In the genomic region with DNA sequence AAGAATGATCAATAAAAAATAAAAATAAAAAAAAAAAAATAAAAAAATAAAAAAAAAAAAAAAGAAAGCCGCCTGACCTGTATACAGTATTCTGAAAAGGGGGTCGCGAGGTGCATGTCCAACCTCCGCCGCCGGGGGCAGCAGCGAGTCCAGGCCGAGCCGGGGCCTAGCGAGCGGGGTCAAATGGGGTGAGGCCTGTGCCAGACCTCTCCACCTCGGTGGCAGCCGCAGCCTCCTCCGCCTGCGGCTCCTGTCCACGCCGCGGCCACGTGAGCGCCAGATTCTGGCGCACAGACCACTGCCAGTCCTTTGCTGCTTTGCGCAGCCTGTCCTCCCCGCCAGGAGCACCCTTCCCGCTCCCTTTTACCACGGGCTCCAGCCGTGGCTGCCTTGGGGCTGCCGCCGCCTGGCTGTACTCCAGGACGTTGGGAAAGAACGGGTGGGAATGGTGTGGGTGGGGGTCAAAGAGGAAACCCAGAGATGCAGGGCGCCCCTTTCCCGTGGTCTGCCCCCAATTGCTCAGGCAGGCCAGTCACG, we compare ENCODE assay signal across 1 cellular context.
TF ChIP-seq lines count a peak whose summit lies in the region.

No MANE protein-coding gene starts in this region.

TF ChIP-seq in K562, 482 proteins besides CTCF, POLR2A, EP300 and RAD21 (continued from another document and continues in another):
- TF ChIP-seq, protein P1, sequence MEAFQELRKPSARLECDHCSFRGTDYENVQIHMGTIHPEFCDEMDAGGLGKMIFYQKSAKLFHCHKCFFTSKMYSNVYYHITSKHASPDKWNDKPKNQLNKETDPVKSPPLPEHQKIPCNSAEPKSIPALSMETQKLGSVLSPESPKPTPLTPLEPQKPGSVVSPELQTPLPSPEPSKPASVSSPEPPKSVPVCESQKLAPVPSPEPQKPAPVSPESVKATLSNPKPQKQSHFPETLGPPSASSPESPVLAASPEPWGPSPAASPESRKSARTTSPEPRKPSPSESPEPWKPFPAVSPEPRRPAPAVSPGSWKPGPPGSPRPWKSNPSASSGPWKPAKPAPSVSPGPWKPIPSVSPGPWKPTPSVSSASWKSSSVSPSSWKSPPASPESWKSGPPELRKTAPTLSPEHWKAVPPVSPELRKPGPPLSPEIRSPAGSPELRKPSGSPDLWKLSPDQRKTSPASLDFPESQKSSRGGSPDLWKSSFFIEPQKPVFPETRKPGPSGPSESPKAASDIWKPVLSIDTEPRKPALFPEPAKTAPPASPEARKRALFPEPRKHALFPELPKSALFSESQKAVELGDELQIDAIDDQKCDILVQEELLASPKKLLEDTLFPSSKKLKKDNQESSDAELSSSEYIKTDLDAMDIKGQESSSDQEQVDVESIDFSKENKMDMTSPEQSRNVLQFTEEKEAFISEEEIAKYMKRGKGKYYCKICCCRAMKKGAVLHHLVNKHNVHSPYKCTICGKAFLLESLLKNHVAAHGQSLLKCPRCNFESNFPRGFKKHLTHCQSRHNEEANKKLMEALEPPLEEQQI (IDR thresholded peaks at IDR 0.05): no peak
- TF ChIP-seq DACH1 (IDR thresholded peaks at IDR 0.05; ENCODE audit: partially characterized antibody): no peak
- no peak for TF ChIP-seq MCM7 (IDR thresholded peaks at IDR 0.05)
- peak; percentile 91 to 94 for TF ChIP-seq E2F6 (IDR thresholded peaks at IDR 0.05; ENCODE audit: borderline replicate concordance in 1 of 2, extremely low read depth in 1 of 2, insufficient read depth in 1 of 2, insufficient read length in 1 of 2, low read depth in 1 of 2, low read length in 1 of 2, poor library complexity in 1 of 2, severe bottlenecking in 1 of 2)
- peak; percentile 99 for TF ChIP-seq CCNT2 (IDR thresholded peaks at IDR 0.05; ENCODE audit: borderline replicate concordance, extremely low read depth, insufficient read length, low read depth, low read length)
- no peak for TF ChIP-seq DDX20 (tag; IDR thresholded peaks at IDR 0.05; ENCODE audit: low read depth)
- TF ChIP-seq SMAD3 (CRISPR knock-in tag; conservative IDR thresholded peaks at IDR 0.05): no peak
- no peak for TF ChIP-seq RBM25 (IDR thresholded peaks at IDR 0.05; ENCODE audit: low read depth, low read length, severe bottlenecking)
- TF ChIP-seq CBX8 (IDR thresholded peaks at IDR 0.05; ENCODE audit: borderline replicate concordance, extremely low read depth, low read depth, low read length, poor library complexity, severe bottlenecking): no peak
- TF ChIP-seq ZBTB11 (CRISPR knock-in tag; IDR thresholded peaks at IDR 0.05): peak in 1 of 3 experiments; percentile 57; a peak in 2 of 6 replicates
- no peak for TF ChIP-seq PATZ1 (CRISPR knock-in tag; IDR thresholded peaks at IDR 0.05; ENCODE audit: borderline replicate concordance)
- TF ChIP-seq ZBTB49 (CRISPR knock-in tag; IDR thresholded peaks at IDR 0.05; ENCODE audit: borderline replicate concordance): no peak
- TF ChIP-seq, protein P2, sequence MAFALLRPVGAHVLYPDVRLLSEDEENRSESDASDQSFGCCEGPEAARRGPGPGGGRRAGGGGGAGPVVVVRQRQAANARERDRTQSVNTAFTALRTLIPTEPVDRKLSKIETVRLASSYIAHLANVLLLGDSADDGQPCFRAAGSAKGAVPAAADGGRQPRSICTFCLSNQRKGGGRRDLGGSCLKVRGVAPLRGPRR (CRISPR knock-in tag; IDR thresholded peaks at IDR 0.05): no peak
- no peak for TF ChIP-seq THRAP3 (IDR thresholded peaks at IDR 0.05; ENCODE audit: borderline replicate concordance)
- TF ChIP-seq TCF7 (IDR thresholded peaks at IDR 0.05; ENCODE audit: borderline replicate concordance): no peak
- TF ChIP-seq RBM34 (IDR thresholded peaks at IDR 0.05; ENCODE audit: borderline replicate concordance, insufficient read depth, low read length): no peak
- TF ChIP-seq CAMTA2 (CRISPR knock-in tag; conservative IDR thresholded peaks at IDR 0.05): no peak
- TF ChIP-seq ZNF354B (CRISPR knock-in tag; IDR thresholded peaks at IDR 0.05): no peak
- no peak for TF ChIP-seq ZNF699 (CRISPR knock-in tag; IDR thresholded peaks at IDR 0.05; ENCODE audit: insufficient replicate concordance)
- no peak for TF ChIP-seq TARDBP (IDR thresholded peaks at IDR 0.05)
- no peak for TF ChIP-seq SMARCA5 (IDR thresholded peaks at IDR 0.05)
- TF ChIP-seq ZNF347 (CRISPR knock-in tag; IDR thresholded peaks at IDR 0.05; ENCODE audit: low read depth): no peak
- TF ChIP-seq, protein P3, sequence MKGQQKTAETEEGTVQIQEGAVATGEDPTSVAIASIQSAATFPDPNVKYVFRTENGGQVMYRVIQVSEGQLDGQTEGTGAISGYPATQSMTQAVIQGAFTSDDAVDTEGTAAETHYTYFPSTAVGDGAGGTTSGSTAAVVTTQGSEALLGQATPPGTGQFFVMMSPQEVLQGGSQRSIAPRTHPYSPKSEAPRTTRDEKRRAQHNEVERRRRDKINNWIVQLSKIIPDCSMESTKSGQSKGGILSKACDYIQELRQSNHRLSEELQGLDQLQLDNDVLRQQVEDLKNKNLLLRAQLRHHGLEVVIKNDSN (CRISPR knock-in tag; IDR thresholded peaks at IDR 0.05): peak; percentile 82
- TF ChIP-seq NCOA1 (IDR thresholded peaks at IDR 0.05; ENCODE audit: low read depth): peak; percentile 83
- TF ChIP-seq ZBTB33 (CRISPR knock-in tag; IDR thresholded peaks at IDR 0.05): peak; percentile 93
- TF ChIP-seq ELF2 (CRISPR knock-in tag; IDR thresholded peaks at IDR 0.05): no peak
- TF ChIP-seq ZNF717 (CRISPR knock-in tag; IDR thresholded peaks at IDR 0.05): no peak
- TF ChIP-seq SMARCA4 (IDR thresholded peaks at IDR 0.05): no peak
- no peak for TF ChIP-seq KHSRP (IDR thresholded peaks at IDR 0.05)
- TF ChIP-seq ELK3 (CRISPR knock-in tag; IDR thresholded peaks at IDR 0.05): no peak
- peak; percentile 8 for TF ChIP-seq MEIS2 (IDR thresholded peaks at IDR 0.05; ENCODE audit: partially characterized antibody)
- TF ChIP-seq L3MBTL2 (IDR thresholded peaks at IDR 0.05): peak; percentile 95
- TF ChIP-seq CHD1 (IDR thresholded peaks at IDR 0.05; ENCODE audit: low read length): no peak
- no peak for TF ChIP-seq KLF6 (CRISPR knock-in tag; IDR thresholded peaks at IDR 0.05; ENCODE audit: borderline replicate concordance)
- no peak for TF ChIP-seq E4F1 (CRISPR knock-in tag; IDR thresholded peaks at IDR 0.05; ENCODE audit: borderline replicate concordance)
- TF ChIP-seq NR4A1 (CRISPR knock-in tag; IDR thresholded peaks at IDR 0.05): no peak
- peak; percentile 67; the same call in 1 of the 2 replicates for TF ChIP-seq NR4A1 (tag; IDR thresholded peaks at IDR 0.05)
- TF ChIP-seq ERF (CRISPR knock-in tag; IDR thresholded peaks at IDR 0.05): peak; percentile 79; the same call in 1 of the 2 replicates
- no peak; the same call in 1 of the 2 replicates for TF ChIP-seq PRMT5 (CRISPR knock-in tag; IDR thresholded peaks at IDR 0.05)
- TF ChIP-seq CREB3 (tag; conservative IDR thresholded peaks at IDR 0.05; ENCODE audit: low read depth): peak; percentile 67; the same call in 1 of the 2 replicates
